Comparison of ENCODE assay signal across 8 cellular contexts in genomic region chr4:119212251-119212963, GRCh38. TPM values are rescaled to one million over a fixed set of nuclear protein-coding genes. Genes with fewer than 3 reads are reported as not detected.
DNase-seq lines count a peak whose midpoint lies in the region; ATAC-seq, FAIRE-seq and TF ChIP-seq lines count a peak whose summit lies in the region.

Gene USP53 (plus strand): TSS chr4:119212713. CDS start chr4:119239760, 27,047 bp downstream.

- peak within 1 kb of the TSS; percentile 85 for H3K4me3 ChIP-seq in fibroblast of mammary gland (ENCODE audit: control insufficient read depth, low read depth, low read length)
- H3K4me3 ChIP-seq in naive thymus-derived CD4-positive, alpha-beta T cell (ENCODE audit: low read length), result peak within 1 kb of the TSS; percentile 91

- no peaks in the 10 kb centered on the region for H3K27me3 ChIP-seq in naive thymus-derived CD4-positive, alpha-beta T cell (ENCODE audit: control insufficient read depth in 2 of 2, insufficient read depth in 2 of 2, low read length in 2 of 2)

- peaks cover 0 to 6% (median 4%) of the 10 kb centered on the region in 5 donors for H3K36me3 Mint-ChIP-seq in naive thymus-derived CD4-positive, alpha-beta T cell
- peaks cover 3% of the 10 kb centered on the region for H3K36me3 Mint-ChIP-seq in stimulated activated memory B cell treated with anti-CD40 and anti-IgM and Interleukin-4, amounts not matched to agents 10 μg/mL and 1 μg/mL and 100 μg/mL, for 72 hours

- POLR2A ChIA-PET in naive thymus-derived CD4-positive, alpha-beta T cell (lab: Charles Lee), result interaction anchor here (0.7 to 4.0 kb wide), 16 partner anchors 9 to 527 kb away, joined by 3 to 28 read pairs (median 4); partner anchors contain the start of genes MYOZ2 and PDE5A

- peaks cover 27 to 65% (median 39%) of the 10 kb centered on the region in 7 donors for H3K4me1 Mint-ChIP-seq in naive thymus-derived CD4-positive, alpha-beta T cell
- H3K4me1 Mint-ChIP-seq in stimulated activated memory B cell treated with anti-CD40 and anti-IgM and Interleukin-4, amounts not matched to agents 10 μg/mL and 1 μg/mL and 100 μg/mL, for 72 hours, result peaks cover 32% of the 10 kb centered on the region

- FAIRE-seq in H54 (lab: Jason Lieb, UNC), result peak; percentile 85

- intact Hi-C loops in naive thymus-derived CD4-positive, alpha-beta T cell (cut with micrococcal nuclease), result loop anchor here (1.0 to 10.0 kb wide), 18 partner anchors 26 to 934 kb away; partner anchors contain the start of genes METTL14 (in 2 of the 2), PDE5A (in 2 of the 2), SEC24D (in 2 of the 2) and MAD2L1 (in 1 of the 2)

- H3K4me1 ChIP-seq in naive thymus-derived CD4-positive, alpha-beta T cell (ENCODE audit: control insufficient read depth in 2 of 2, insufficient read depth in 2 of 2, low read length in 2 of 2), result peaks cover 0 to 10% of the 10 kb centered on the region in 2 donors

- peak within 1 kb of the TSS; percentile 89 to 100 (median 94) for H3K4me3 Mint-ChIP-seq in naive thymus-derived CD4-positive, alpha-beta T cell
- H3K4me3 Mint-ChIP-seq in stimulated activated memory B cell treated with anti-CD40 and anti-IgM and Interleukin-4, amounts not matched to agents 10 μg/mL and 1 μg/mL and 100 μg/mL, for 72 hours, result peak within 1 kb of the TSS; percentile 93

- peak within 1 kb of the TSS; percentile 92 to 100 (median 96) for H3K27ac Mint-ChIP-seq in naive thymus-derived CD4-positive, alpha-beta T cell
- H3K27ac Mint-ChIP-seq in stimulated activated memory B cell treated with anti-CD40 and anti-IgM and Interleukin-4, amounts not matched to agents 10 μg/mL and 1 μg/mL and 100 μg/mL, for 72 hours, result peak within 1 kb of the TSS; percentile 94

- peak within 1 kb of the TSS; percentile 77 for H3K27ac ChIP-seq in naive thymus-derived CD4-positive, alpha-beta T cell (ENCODE audit: low read depth, low read length)

- peak; percentile 96 for ATAC-seq in naive thymus-derived CD4-positive, alpha-beta T cell
- ATAC-seq in stimulated activated memory B cell treated with anti-CD40 and anti-IgM and Interleukin-4, amounts not matched to agents 10 μg/mL and 1 μg/mL and 100 μg/mL, for 72 hours, result peak; percentile 98

- H3K27me3 Mint-ChIP-seq in naive thymus-derived CD4-positive, alpha-beta T cell, result peaks cover 0 to 4% (median 0%) of the 10 kb centered on the region in 5 donors
- H3K27me3 Mint-ChIP-seq in stimulated activated memory B cell treated with anti-CD40 and anti-IgM and Interleukin-4, amounts not matched to agents 10 μg/mL and 1 μg/mL and 100 μg/mL, for 72 hours, result no peaks in the 10 kb centered on the region

- CTCF ChIA-PET in naive thymus-derived CD4-positive, alpha-beta T cell (lab: Charles Lee), result interaction anchor here (0.5 to 1.3 kb wide), 4 partner anchors 87 to 280 kb away, joined by 3 read pairs; no protein-coding TSS in a partner anchor

- peaks cover 0 to 6% (median 0%) of the 10 kb centered on the region in 3 experiments for H3K36me3 ChIP-seq in naive thymus-derived CD4-positive, alpha-beta T cell (ENCODE audit: control insufficient read depth in 2 of 3, insufficient read depth in 3 of 3, low read length in 3 of 3)

- peaks cover 0 to 3% (median 0%) of the 10 kb centered on the region in 11 donors for H3K9me3 Mint-ChIP-seq in naive thymus-derived CD4-positive, alpha-beta T cell
- no peaks in the 10 kb centered on the region for H3K9me3 Mint-ChIP-seq in stimulated activated memory B cell treated with anti-CD40 and anti-IgM and Interleukin-4, amounts not matched to agents 10 μg/mL and 1 μg/mL and 100 μg/mL, for 72 hours

- TF ChIP-seq POLR2A in H54 (IDR thresholded peaks at IDR 0.05; ENCODE audit: low read depth, low read length) (peak; percentile 88), Raji (IDR thresholded peaks at IDR 0.05; ENCODE audit: insufficient read depth, low read depth, low read length) (peak; percentile 97)

- DNase-seq in EH (ENCODE audit: low read depth), result peak; percentile 98
- peak; percentile 65 for DNase-seq in H54 (ENCODE audit: insufficient read length, low spot score)
- DNase-seq in M059J (ENCODE audit: low read depth), result peak; percentile 96
- peak; percentile 96 for DNase-seq in activated effector memory CD4-positive, alpha-beta T cell treated with Interleukin-2 at 50 U/mL for 16 hours
- peak; percentile 98 for DNase-seq in fibroblast of mammary gland (ENCODE audit: low read depth)
- peak; percentile 92 to 98 (median 96) for DNase-seq in naive thymus-derived CD4-positive, alpha-beta T cell

- no peak for TF ChIP-seq CTCF in fibroblast of mammary gland (conservative IDR thresholded peaks at IDR 0.05; ENCODE audit: control insufficient read depth, insufficient read depth, low read depth, low read length)

- no peaks in the 10 kb centered on the region for H3K9me3 ChIP-seq in naive thymus-derived CD4-positive, alpha-beta T cell (ENCODE audit: control insufficient read depth in 2 of 3, low read length in 3 of 3)

RNA-seq across cellular contexts. Expression of gene USP53, which starts in this region (rescaled TPM):
- 8.7 and 12.4 TPM in 2 replicates for total RNA-seq in M059J (2014; rRNA removed; shearing (Covaris generic))
- total RNA-seq in naive thymus-derived CD4-positive, alpha-beta T cell, result 10 to 100 TPM in 4 of 5 experiments, 1 to 10 TPM in 1; 7.3 to 29.8 (median 21.2) TPM
- polyA plus RNA-seq in naive thymus-derived CD4-positive, alpha-beta T cell, result 10 to 100 TPM; 10.3 to 23.2 TPM

Comparison
In these comparisons a context has a peak if more than half of its experiments do, and no peak if none do; other contexts are left out.
1. Peak in every context shown above with its lines: DNase-seq, ATAC-seq, H3K4me3 ChIP-seq and H3K27ac ChIP-seq.